Comparison of ENCODE assay signal across 8 cellular contexts in the genomic region with DNA sequence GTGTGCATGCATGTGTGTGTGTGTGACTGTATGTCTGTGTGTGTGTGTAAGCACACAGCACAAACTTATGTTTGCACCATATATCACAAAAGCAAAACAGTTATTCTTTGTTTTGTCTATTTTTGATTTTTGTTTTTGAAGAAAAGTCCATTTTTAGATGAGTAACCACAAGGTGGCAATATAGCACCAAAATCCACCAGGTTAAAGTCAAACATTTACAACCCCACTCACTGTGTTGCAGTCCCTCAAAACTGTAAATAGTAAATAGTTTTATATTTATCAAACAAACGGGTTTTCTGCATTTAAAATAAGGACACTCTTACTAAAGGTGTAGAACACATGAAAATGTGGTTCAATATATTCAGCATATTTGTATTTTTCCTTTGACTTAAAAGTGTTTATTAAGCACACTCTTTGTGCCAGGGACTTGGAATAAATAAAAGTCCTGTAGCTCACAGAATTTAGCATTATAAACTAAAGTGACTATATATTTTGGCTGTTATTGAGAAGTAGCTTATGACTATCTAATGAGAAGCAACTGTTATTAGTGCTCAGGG.
A peak's percentile ranks its signal among the peaks of the same experiment; 100 is the strongest.
DNase-seq lines count a peak whose midpoint lies in the region; ATAC-seq, FAIRE-seq and TF ChIP-seq lines count a peak whose summit lies in the region.

No MANE protein-coding gene starts in this region.

- no peaks in the 10 kb centered on the region for H3K79me2 ChIP-seq in endothelial cell of umbilical vein (ENCODE audit: control insufficient read depth, insufficient read depth, low read length)

- BruUV-seq in endothelial cell of umbilical vein (replicated peaks; lab: Mats Ljungman, UMichigan): no TSS peak

- no peaks in the 10 kb centered on the region for H3K27me3 ChIP-seq in heart right ventricle
- H3K27me3 ChIP-seq in endothelial cell of umbilical vein (ENCODE audit: control insufficient read depth in 2 of 2, insufficient read depth in 2 of 2, low read length in 2 of 2): peaks cover 0 to 3% of the 10 kb centered on the region in 2 experiments
- H3K27me3 ChIP-seq in prostate gland (replicated peaks; ENCODE audit: insufficient read depth): no peaks in the 10 kb centered on the region

- TF ChIP-seq CTCF in heart right ventricle (IDR thresholded peaks at IDR 0.05) (peak in 8 of 9 donors; percentile 36 to 67 (median 55)), endothelial cell of umbilical vein (IDR thresholded peaks at IDR 0.05; ENCODE audit: extremely low read depth in 1 of 2, insufficient read depth in 1 of 2, low read depth in 1 of 2, low read length in 2 of 2) (peak; percentile 23 to 27), prostate gland (IDR thresholded peaks at IDR 0.05) (peak; percentile 29 to 77 (median 66))

- no peak overlapping the region for H2AFZ ChIP-seq in endothelial cell of umbilical vein (ENCODE audit: low read depth, low read length)

- no peak for FAIRE-seq in endothelial cell of umbilical vein (lab: Jason Lieb, UNC)

- H3K9ac ChIP-seq in endothelial cell of umbilical vein (replicated peaks; ENCODE audit: extremely low read depth, insufficient read depth, low read length): no peak overlapping the region

- DNase-seq in heart right ventricle (no peak), Right ventricle myocardium inferior (ENCODE audit: missing footprints) (no peak), NCI-H748 treated with DMSO at 0.1 percent for 48 hours (lab: John Stamatoyannopoulos, UW) (peak; percentile 15), endothelial cell of umbilical vein (ENCODE audit: low read depth, low spot score) (peak; percentile 60), prostate gland (ENCODE audit: low spot score) (no peak), NCI-H2029 treated with DMSO at 0.1 percent for 48 hours (lab: John Stamatoyannopoulos, UW) (no peak), anterior cingulate cortex (lab: John Stamatoyannopoulos, UW) (no peak)
- DNase-seq in activated CD4-positive, alpha-beta T cell treated with anti-CD3 and anti-CD28 coated beads for 48 hours: no peak

- H3K9me3 ChIP-seq in heart right ventricle: no peaks in the 10 kb centered on the region
- H3K9me3 ChIP-seq in endothelial cell of umbilical vein (replicated peaks; ENCODE audit: control insufficient read depth, insufficient read depth, low read length): no peaks in the 10 kb centered on the region
- no peaks in the 10 kb centered on the region for H3K9me3 ChIP-seq in prostate gland

- no peak overlapping the region for H3K4me3 ChIP-seq in heart right ventricle
- no peak overlapping the region for H3K4me3 ChIP-seq in endothelial cell of umbilical vein (replicated peaks in 1 of 3; ENCODE audit: insufficient read depth in 1 of 3, low read depth in 1 of 3, low read length in 3 of 3)
- H3K4me3 ChIP-seq in prostate gland: no peak overlapping the region

- CTCF ChIA-PET in endothelial cell of umbilical vein (lab: Charles Lee): interaction anchor here (0.6 to 5.3 kb wide), 24 partner anchors 10 to 1459 kb away, joined by 3 to 76 read pairs (median 5); no protein-coding TSS in a partner anchor

- H3K4me1 ChIP-seq in heart right ventricle (peaks cover 0 to 8% (median 0%) of the 10 kb centered on the region in 9 donors), endothelial cell of umbilical vein (ENCODE audit: control insufficient read depth, extremely low read depth, insufficient read depth, low read length) (no peaks in the 10 kb centered on the region), prostate gland (replicated peaks) (no peaks in the 10 kb centered on the region)

- ATAC-seq in heart right ventricle (no peak), Right ventricle myocardium inferior (no peak)

- no peaks in the 10 kb centered on the region for H3K9me1 ChIP-seq in endothelial cell of umbilical vein (replicated peaks; ENCODE audit: control insufficient read depth, extremely low read depth, insufficient read depth, low read length)

- H3K27ac ChIP-seq in heart right ventricle (no peak overlapping the region), endothelial cell of umbilical vein (ENCODE audit: insufficient read depth, low read depth, low read length) (no peak overlapping the region), prostate gland (no peak overlapping the region)

- WGBS in heart right ventricle, 2 donors: 0 to 2% methylated on average over 1 of the region's 1 CpG
- WGBS in prostate gland: 0% methylated on average over 1 of the region's 1 CpG

- no peaks in the 10 kb centered on the region for H4K20me1 ChIP-seq in endothelial cell of umbilical vein (replicated peaks; ENCODE audit: control insufficient read depth, extremely low read depth, insufficient read depth, low read length)

- H3K36me3 ChIP-seq in heart right ventricle: no peaks in the 10 kb centered on the region
- no peaks in the 10 kb centered on the region for H3K36me3 ChIP-seq in endothelial cell of umbilical vein (ENCODE audit: control insufficient read depth in 2 of 2, extremely low read depth in 1 of 2, insufficient read depth in 2 of 2, low read length in 2 of 2)
- H3K36me3 ChIP-seq in prostate gland: no peaks in the 10 kb centered on the region

- no peak overlapping the region for H3K4me2 ChIP-seq in endothelial cell of umbilical vein (ENCODE audit: insufficient read depth, low read length)

- TF ChIP-seq POLR2A in endothelial cell of umbilical vein (IDR thresholded peaks at IDR 0.05; ENCODE audit: low read depth, low read length) (no peak), prostate gland (IDR thresholded peaks at IDR 0.05) (no peak)

- dilution Hi-C loops in endothelial cell of umbilical vein (cut with MboI; ENCODE audit: extremely low pct_ligation_motif_present, low sequenced_read_pairs): no loop called here

- POLR2A ChIA-PET in endothelial cell of umbilical vein (lab: Charles Lee): no interaction called here

- intact Hi-C loops in heart right ventricle (cut with DNase I) (loop anchor here in 9 of 10 donors (1.0 to 10.0 kb wide), 9 partner anchors 171 to 509 kb away; no protein-coding TSS in a partner anchor), Right ventricle myocardium inferior (cut with DNase I) (loop anchor here (2.0 to 10.0 kb wide), 3 partner anchors 441 to 849 kb away; no protein-coding TSS in a partner anchor), endothelial cell of umbilical vein (cut with micrococcal nuclease) (loop anchor here (1.0 to 5.0 kb wide), 5 partner anchors 169 to 847 kb away; no protein-coding TSS in a partner anchor), prostate gland (cut with DNase I) (loop anchor here (2.0 to 10.0 kb wide), 4 partner anchors 168 to 849 kb away; no protein-coding TSS in a partner anchor)

TF ChIP-seq in endothelial cell of umbilical vein, 7 proteins besides CTCF, POLR2A, EP300 and RAD21:
- TF ChIP-seq JUN (IDR thresholded peaks at IDR 0.05; ENCODE audit: borderline replicate concordance, insufficient read depth, insufficient read length, low read depth) (no peak), MYC (IDR thresholded peaks at IDR 0.05; ENCODE audit: low read depth, low read length) (no peak), FOS (IDR thresholded peaks at IDR 0.05; ENCODE audit: borderline replicate concordance, insufficient read depth, low read length) (no peak), GATA2 (IDR thresholded peaks at IDR 0.05; ENCODE audit: insufficient read depth, insufficient read length, low read depth, low read length) (no peak), POLR2AphosphoS5 (IDR thresholded peaks at IDR 0.05; ENCODE audit: insufficient read depth, low read depth, low read length) (no peak), EZH2 (IDR thresholded peaks at IDR 0.05; ENCODE audit: borderline replicate concordance, low read depth, low read length, severe bottlenecking) (no peak)
- TF ChIP-seq, protein P1, sequence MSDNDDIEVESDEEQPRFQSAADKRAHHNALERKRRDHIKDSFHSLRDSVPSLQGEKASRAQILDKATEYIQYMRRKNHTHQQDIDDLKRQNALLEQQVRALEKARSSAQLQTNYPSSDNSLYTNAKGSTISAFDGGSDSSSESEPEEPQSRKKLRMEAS (IDR thresholded peaks at IDR 0.05; ENCODE audit: insufficient read depth, insufficient read length): no peak

Comparison
In these comparisons a context has a peak if more than half of its experiments do, and no peak if none do; other contexts are left out.
1. DNase-seq: peak in NCI-H748 treated with DMSO at 0.1 percent for 48 hours (single experiment) and endothelial cell of umbilical vein (single experiment); none in heart right ventricle (0 of 2), Right ventricle myocardium inferior (single experiment), prostate gland (single experiment), NCI-H2029 treated with DMSO at 0.1 percent for 48 hours (single experiment), anterior cingulate cortex (0 of 58) and activated CD4-positive, alpha-beta T cell treated with anti-CD3 and anti-CD28 coated beads for 48 hours (single experiment).
2. Peak in every context shown above with its lines, with median percentiles within 50 percentile points of each other: CTCF ChIP-seq.